28 cellular contexts compared by ENCODE assay signal in the genomic region with DNA sequence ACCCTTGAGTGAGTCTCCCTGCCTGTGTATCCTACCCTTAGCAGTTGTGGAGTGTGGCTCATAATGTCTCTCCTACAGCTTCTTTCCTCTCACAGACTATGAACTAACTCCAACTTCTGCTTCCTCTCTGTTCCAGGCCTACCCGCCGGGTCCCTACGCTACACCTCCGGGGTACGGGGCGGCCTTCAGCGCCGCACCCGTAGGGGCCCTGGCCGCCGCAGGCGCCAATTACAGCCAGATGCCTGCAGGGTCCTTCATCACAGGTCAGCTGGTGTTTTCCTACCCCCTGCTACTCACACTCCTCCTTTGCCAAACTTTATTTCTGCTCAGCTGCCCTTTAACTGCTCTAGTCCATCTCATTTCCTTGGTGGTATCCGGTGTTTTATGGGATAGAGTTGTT.
"Had no signal": no experiment of that assay in that cellular context is flagged by ENCODE, and none has a peak within 500 bp of the region (broad histone marks: within the 10 kb centered on the region; RNA-seq: fewer than 3 reads in every experiment).

No MANE protein-coding gene starts in this region.

- H3K4me3 Mint-ChIP-seq: activated CD4-positive, alpha-beta T cell treated with anti-CD3 and anti-CD28 coated beads, Interleukin-2, amount 10 ng/mL, durations not matched to agents 7 days and 5 days; activated naive CD4-positive, alpha-beta T cell treated with anti-CD3 and anti-CD28 coated beads, Interleukin-2, amount 50 U/mL, for 24 hours; activated T-cell treated with anti-CD3 and anti-CD28 coated beads, Interleukin-2, amount 50 U/mL, for 4 hours; memory B cell; T-helper 1 cell treated with Interleukin-12 subunit alpha and Interleukin-12 subunit beta and Interleukin-4 antibody, amounts not matched to agents 30 μg/mL and 1 μg/mL, for 36 hours had no signal

- H3K27me3 Mint-ChIP-seq: activated CD4-positive, alpha-beta T cell treated with anti-CD3 and anti-CD28 coated beads, Interleukin-2, amount 10 ng/mL, durations not matched to agents 7 days and 5 days; activated naive CD4-positive, alpha-beta T cell treated with anti-CD3 and anti-CD28 coated beads, Interleukin-2, amount 50 U/mL, for 24 hours; memory B cell had no signal

- DNase-seq: activated CD4-positive, alpha-beta T cell treated with anti-CD3 and anti-CD28 coated beads, Interleukin-2, amount 10 ng/mL, durations not matched to agents 7 days and 5 days; activated CD4-positive, CD25-positive, alpha-beta regulatory T cell treated with anti-CD3 and anti-CD28 coated beads, Interleukin-2, amount 50 U/mL, for 72 hours; activated CD8-positive, alpha-beta memory T cell treated with anti-CD3 and anti-CD28 coated beads for 24 hours; activated CD8-positive, alpha-beta memory T cell treated with anti-CD3 and anti-CD28 coated beads, Interleukin-2, amount 50 U/mL, for 4 hours; activated effector memory CD4-positive, alpha-beta T cell treated with Interleukin-2 at 50 U/mL for 16 hours; activated T-cell treated with anti-CD3 and anti-CD28 coated beads, Interleukin-2, amount 50 U/mL, for 4 hours; colonic mucosa; head of caudate nucleus; islet precursor cell; left cardiac atrium; retina; sigmoid colon; stimulated activated CD4-positive, alpha-beta T cell treated with anti-CD3 and anti-CD28 coated beads, Interleukin-15, amount 100 ng/mL, for 24 hours; stimulated activated CD4-positive, alpha-beta T cell treated with anti-CD3 and anti-CD28 coated beads, Interleukin-2, amount 100 ng/mL, for 48 hours; stimulated activated CD8-positive, alpha-beta memory T cell treated with anti-CD3 and anti-CD28 coated beads, Interleukin-4, amount 100 ng/mL, for 48 hours; stimulated activated naive CD4-positive, alpha-beta T cell; substantia nigra; thyroid gland; upper lobe of right lung had no signal

- H3K27ac Mint-ChIP-seq: activated CD4-positive, alpha-beta T cell treated with anti-CD3 and anti-CD28 coated beads, Interleukin-2, amount 10 ng/mL, durations not matched to agents 7 days and 5 days; memory B cell; progenitor cell of endocrine pancreas; T-helper 1 cell treated with Interleukin-12 subunit alpha and Interleukin-12 subunit beta and Interleukin-4 antibody, amounts not matched to agents 30 μg/mL and 1 μg/mL, for 36 hours had no signal

- H3K27me3 ChIP-seq: breast epithelium, colonic mucosa, gastroesophageal sphincter, sigmoid colon, thyroid gland, upper lobe of right lung had no signal

- H3K27ac ChIP-seq: breast epithelium, colonic mucosa, epithelial cell of prostate, gastroesophageal sphincter, sigmoid colon, thyroid gland, upper lobe of right lung, VCaP had no signal

- H3K4me3 ChIP-seq: breast epithelium, colonic mucosa, gastroesophageal sphincter, sigmoid colon, smooth muscle cell, thyroid gland, upper lobe of right lung had no signal

- H3K4me2 ChIP-seq: smooth muscle cell had no signal

- H3K9me3 ChIP-seq: breast epithelium, colonic mucosa, gastroesophageal sphincter, sigmoid colon, thyroid gland, upper lobe of right lung had no signal

- H3K9me3 Mint-ChIP-seq: activated CD4-positive, alpha-beta T cell treated with anti-CD3 and anti-CD28 coated beads, Interleukin-2, amount 10 ng/mL, durations not matched to agents 7 days and 5 days; activated naive CD4-positive, alpha-beta T cell treated with anti-CD3 and anti-CD28 coated beads, Interleukin-2, amount 50 U/mL, for 24 hours; activated T-cell treated with anti-CD3 and anti-CD28 coated beads, Interleukin-2, amount 50 U/mL, for 4 hours; memory B cell; T-helper 1 cell treated with Interleukin-12 subunit alpha and Interleukin-12 subunit beta and Interleukin-4 antibody, amounts not matched to agents 30 μg/mL and 1 μg/mL, for 36 hours had no signal
